In the genomic region with DNA sequence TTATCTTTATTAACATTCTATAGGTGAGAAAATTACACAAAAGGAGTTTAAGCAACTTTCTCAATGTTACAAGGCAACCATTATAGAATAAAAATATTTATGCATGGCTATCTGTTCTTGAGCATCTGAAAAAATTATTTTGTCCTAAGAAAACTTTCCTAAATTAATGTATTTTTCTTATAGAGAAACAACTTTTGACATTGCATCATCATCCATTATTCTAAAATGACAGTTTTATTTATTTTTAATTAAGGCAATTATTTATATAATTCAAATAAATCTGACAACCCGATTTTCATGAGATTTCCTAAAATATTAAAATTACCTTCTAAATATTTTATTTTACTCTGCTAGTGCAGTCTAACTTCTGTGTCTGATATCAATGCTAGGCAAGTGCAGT, we compare ENCODE assay signal across 36 cellular contexts.
"Had no signal": no experiment of that assay in that cellular context is flagged by ENCODE, and none has a peak within 500 bp of the region (broad histone marks: within the 10 kb centered on the region; RNA-seq: fewer than 3 reads in every experiment).

No MANE protein-coding gene starts in this region.

- DNase-seq: Karpas-422, Kasumi-1, MG63, MM.1S, MV-4-11, NCI-H1048, NCI-H1092, NCI-H1092 treated with DMSO at 0.1 percent for 48 hours, NCI-H1105, NCI-H1105 treated with DMSO at 0.1 percent for 48 hours, NCI-H1417, NCI-H1417 treated with DMSO at 0.1 percent for 48 hours, NCI-H1436, NCI-H1436 treated with DMSO at 0.1 percent for 48 hours, NCI-H146, NCI-H1694, NCI-H1694 treated with DMSO at 0.1 percent for 48 hours, NCI-H187, NCI-H187 treated with DMSO at 0.1 percent for 48 hours, NCI-H1930, NCI-H2029, NCI-H2029 treated with DMSO at 0.1 percent for 48 hours, NCI-H2081, NCI-H2081 treated with DMSO at 0.1 percent for 48 hours, NCI-H2107, NCI-H2171, NCI-H2171 treated with DMSO at 0.1 percent for 48 hours, NCI-H2227 treated with DMSO at 0.1 percent for 48 hours, NCI-H226, NCI-H345, NCI-H446, NCI-H446 treated with DMSO at 0.1 percent for 48 hours, NCI-H510A, NCI-H510A treated with DMSO at 0.1 percent for 48 hours, NCI-H524, NCI-H524 treated with DMSO at 0.1 percent for 48 hours had no signal

- H3K27me3 ChIP-seq: MG63 had no signal

- H3K9me3 ChIP-seq: MG63 had no signal

- H3K36me3 ChIP-seq: MG63 had no signal

- H3K4me3 ChIP-seq: MG63 had no signal
